9 cellular contexts compared by ENCODE assay signal in genomic region chr9:121652037-121652837, GRCh38. TPM values are rescaled to one million over a fixed set of nuclear protein-coding genes. Genes with fewer than 3 reads are reported as not detected.
DNase-seq lines count a peak whose midpoint lies in the region; ATAC-seq and TF ChIP-seq lines count a peak whose summit lies in the region.
"Had no signal": no experiment of that assay in that cellular context is flagged by ENCODE, and none has a peak within 500 bp of the region (broad histone marks: within the 10 kb centered on the region; RNA-seq: fewer than 3 reads in every experiment).

No MANE protein-coding gene starts in this region.

- no peak overlapping the region for H3K27ac Mint-ChIP-seq in stimulated activated memory B cell treated with anti-CD40 and anti-IgM and Interleukin-4, amounts not matched to agents 10 μg/mL and 1 μg/mL and 100 μg/mL, for 72 hours

- no peak overlapping the region; the same call in 1 of the 2 replicates for H2BK120ac ChIP-seq in IMR-90 (ENCODE audit: low read depth, low read length)

- no peak overlapping the region for H2BK15ac ChIP-seq in IMR-90 (ENCODE audit: low read depth, low read length)

- peaks cover 3% of the 10 kb centered on the region for H3K9me1 ChIP-seq in IMR-90 (ENCODE audit: insufficient read depth, low read length)

- H3K9ac ChIP-seq in IMR-90 (ENCODE audit: low read depth, low read length) = peak overlapping the region; percentile 40

- H3K9me3 Mint-ChIP-seq in stimulated activated memory B cell treated with anti-CD40 and anti-IgM and Interleukin-4, amounts not matched to agents 10 μg/mL and 1 μg/mL and 100 μg/mL, for 72 hours = no peaks in the 10 kb centered on the region

- peak overlapping the region; percentile 31 for H3K23ac ChIP-seq in IMR-90 (ENCODE audit: low read depth, low read length)

- peak overlapping the region; percentile 47; the same call in 1 of the 2 replicates for H3K4ac ChIP-seq in IMR-90 (ENCODE audit: low read depth, low read length)

- CTCF ChIA-PET in IMR-90 (lab: Yijun Ruan, JAX) = no interaction called here

- no peak for TF ChIP-seq RAD21 in IMR-90 (IDR thresholded peaks at IDR 0.05; ENCODE audit: low read length)

- in situ Hi-C loops in IMR-90 (cut with MboI; ENCODE audit: low sequenced_read_pairs) = no loop called here

- peaks cover 80% of the 10 kb centered on the region for H3K27me3 Mint-ChIP-seq in stimulated activated memory B cell treated with anti-CD40 and anti-IgM and Interleukin-4, amounts not matched to agents 10 μg/mL and 1 μg/mL and 100 μg/mL, for 72 hours

- no peaks in the 10 kb centered on the region for H3K9me3 ChIP-seq in IMR-90 (ENCODE audit: control insufficient read depth, insufficient read depth, low read length)
- H3K9me3 ChIP-seq in iPS-18c (ENCODE audit: control insufficient read depth, insufficient read depth, low read length) = peaks cover 3% of the 10 kb centered on the region

- dilution Hi-C loops in IMR-90 (cut with HindIII; ENCODE audit: low sequenced_read_pairs, unreplicated experiment) = no loop called here

- H3K36me3 Mint-ChIP-seq in stimulated activated memory B cell treated with anti-CD40 and anti-IgM and Interleukin-4, amounts not matched to agents 10 μg/mL and 1 μg/mL and 100 μg/mL, for 72 hours = no peaks in the 10 kb centered on the region

- BruUV-seq in IMR-90 (replicated peaks; lab: Mats Ljungman, UMichigan) = no TSS peak

- H3K27me3 ChIP-seq in IMR-90 (ENCODE audit: control insufficient read depth, insufficient read depth, low read length) = peaks cover 13% of the 10 kb centered on the region

- H3K4me2 ChIP-seq in IMR-90 (ENCODE audit: low read depth, low read length) = peak overlapping the region; percentile 78

- H2BK20ac ChIP-seq in IMR-90 (ENCODE audit: low read depth, low read length) = 0 out of 2 replicates have a peak overlapping the region, but pooled peaks have one; percentile 20

- H3K79me1 ChIP-seq in IMR-90 (ENCODE audit: low read depth in 1 of 2, low read length in 2 of 2) = peaks cover 0 to 14% of the 10 kb centered on the region in 2 experiments; a peak in 1 of 4 replicates

- intact Hi-C loops in IMR-90 (cut with micrococcal nuclease) = loop anchor here (5.0 kb wide), 1 partner anchor 215 kb away; no protein-coding TSS in a partner anchor
- intact Hi-C loops in sciatic nerve (cut with DNase I) = no loop called here

- no peak overlapping the region for H4K91ac ChIP-seq in IMR-90 (ENCODE audit: insufficient read depth, low read depth, low read length)

- H2AK5ac ChIP-seq in IMR-90 (ENCODE audit: low read depth, low read length) = no peak overlapping the region

- H2AFZ ChIP-seq in IMR-90 (replicated peaks; ENCODE audit: low read length, poor library complexity) = peak overlapping the region; percentile 60

- ATAC-seq in IMR-90 (ENCODE audit: low read depth) = peak; percentile 19; the same call in 1 of the 2 replicates
- no peak for ATAC-seq in stimulated activated memory B cell treated with anti-CD40 and anti-IgM and Interleukin-4, amounts not matched to agents 10 μg/mL and 1 μg/mL and 100 μg/mL, for 72 hours
- no peak for ATAC-seq in HG02840 (IDR thresholded peaks at IDR 0.05; ENCODE audit: low FRiP score, unreplicated experiment)
- no peak for ATAC-seq in sciatic nerve

- H4K20me1 ChIP-seq in IMR-90 (ENCODE audit: insufficient read depth, low read length) = peaks cover 25% of the 10 kb centered on the region

- TF ChIP-seq CTCF in IMR-90 (conservative IDR thresholded peaks at IDR 0.05; ENCODE audit: low read depth, low read length) = no peak

- peak overlapping the region; percentile 42 for H2AK9ac ChIP-seq in IMR-90 (replicated peaks; ENCODE audit: low read depth, low read length, poor library complexity)

- no peak overlapping the region for H3K56ac ChIP-seq in IMR-90 (ENCODE audit: extremely low read depth, insufficient read depth, low read length)

- H3K4me3 ChIP-seq in IMR-90 (ENCODE audit: insufficient read depth, low read depth, low read length) (peak overlapping the region; percentile 34), iPS-18c (ENCODE audit: insufficient read depth, low read depth, low read length) (peak overlapping the region; percentile 50)

- peak overlapping the region; percentile 66 for H3K4me3 Mint-ChIP-seq in stimulated activated memory B cell treated with anti-CD40 and anti-IgM and Interleukin-4, amounts not matched to agents 10 μg/mL and 1 μg/mL and 100 μg/mL, for 72 hours

- POLR2A ChIA-PET in IMR-90 (lab: Charles Lee; ENCODE audit: unreplicated experiment) = no interaction called here

- peak overlapping the region in 1 of 2 experiments; percentile 23; a peak in 1 of 4 replicates for H4K8ac ChIP-seq in IMR-90 (ENCODE audit: low read depth in 2 of 2, low read length in 2 of 2)

- H4K5ac ChIP-seq in IMR-90 (ENCODE audit: low read depth, low read length) = no peak overlapping the region

- H3K18ac ChIP-seq in IMR-90 (ENCODE audit: low read depth, low read length) = no peak overlapping the region; the same call in 1 of the 2 replicates

- TF ChIP-seq POLR2A in IMR-90 (IDR thresholded peaks at IDR 0.05; ENCODE audit: low read depth, low read length) = no peak

- peaks cover 9% of the 10 kb centered on the region; the same call in 1 of the 2 replicates for H3K4me1 ChIP-seq in IMR-90 (ENCODE audit: control insufficient read depth, insufficient read depth, low read length)

- 7% methylated on average over 3 of the region's 29 CpGs; no CpG with 5 or more reads in 1 of the 2 experiments for WGBS in IMR-90 (ENCODE audit: extremely low coverage in 2 of 2, insufficient read length in 1 of 2), 2 experiments
- 3 to 4% (median 3%) methylated on average over 27 to 29 of the region's 29 CpGs for WGBS in adipose tissue, 3 donors

- H2BK5ac ChIP-seq in IMR-90 (ENCODE audit: low read depth, low read length, poor library complexity, severe bottlenecking) = no peak overlapping the region

- H3K36me3 ChIP-seq in IMR-90 (ENCODE audit: control insufficient read depth, insufficient read depth, low read length) = peaks cover 3% of the 10 kb centered on the region; the same call in 1 of the 2 replicates

- DNase-seq in IMR-90 = no peak
- DNase-seq in sciatic nerve (ENCODE audit: low spot score) = no peak
- no peak for DNase-seq in midbrain (lab: John Stamatoyannopoulos, UW)
- no peak for DNase-seq in NK-92 treated with Interleukin-12 subunit alpha and Interleukin-12 subunit beta, amount 100 ng/mL, for 24 hours (lab: John Stamatoyannopoulos, UW)
- DNase-seq: activated CD8-positive, alpha-beta memory T cell treated with anti-CD3 and anti-CD28 coated beads, Interleukin-2, amount 50 U/mL, for 48 hours had no signal

- no peak overlapping the region; the same call in 1 of the 2 replicates for H3K27ac ChIP-seq in IMR-90 (ENCODE audit: insufficient read depth, low read length)
- peak overlapping the region; percentile 58 for H3K27ac ChIP-seq in adipose tissue (ENCODE audit: low read depth, low read length)

- H3K14ac ChIP-seq in IMR-90 (replicated peaks; ENCODE audit: low read depth, low read length) = peak overlapping the region; percentile 78

- H3K4me1 Mint-ChIP-seq in stimulated activated memory B cell treated with anti-CD40 and anti-IgM and Interleukin-4, amounts not matched to agents 10 μg/mL and 1 μg/mL and 100 μg/mL, for 72 hours = peaks cover 19% of the 10 kb centered on the region

TF ChIP-seq in IMR-90, 13 proteins besides CTCF, POLR2A, EP300 and RAD21:
- TF ChIP-seq BHLHE40 (IDR thresholded peaks at IDR 0.05; ENCODE audit: low read depth, low read length) (no peak), RFX5 (IDR thresholded peaks at IDR 0.05; ENCODE audit: low read depth, low read length) (no peak), USF2 (IDR thresholded peaks at IDR 0.05; ENCODE audit: low read depth, low read length) (no peak), SMC3 (IDR thresholded peaks at IDR 0.05; ENCODE audit: low read depth, low read length) (no peak), MAZ (IDR thresholded peaks at IDR 0.05; ENCODE audit: borderline replicate concordance, low read depth, low read length) (no peak), ELK1 (IDR thresholded peaks at IDR 0.05; ENCODE audit: borderline replicate concordance, low read depth, low read length) (no peak), MXI1 (IDR thresholded peaks at IDR 0.05; ENCODE audit: borderline replicate concordance, low read depth, low read length) (no peak), NFE2L2 (IDR thresholded peaks at IDR 0.05; ENCODE audit: low read depth, low read length) (no peak), CHD1 (IDR thresholded peaks at IDR 0.05; ENCODE audit: low read depth, low read length) (no peak), RCOR1 (IDR thresholded peaks at IDR 0.05; ENCODE audit: insufficient replicate concordance, low read length) (no peak), MAFK (IDR thresholded peaks at IDR 0.05; ENCODE audit: low read depth, low read length) (no peak), CEBPB (IDR thresholded peaks at IDR 0.05; ENCODE audit: low read depth, low read length) (no peak), FOS (IDR thresholded peaks at IDR 0.05; ENCODE audit: low read depth, low read length) (no peak)

RNA-seq across cellular contexts. Expression of gene DAB2IP, which starts 0.8 kb away (rescaled TPM):
- total RNA-seq in IMR-90 (2012; rRNA removed) (5.6 and 6.1 TPM in 2 replicates), sciatic nerve (70.7 TPM)
- polyA plus RNA-seq in IMR-90 (2012; rRNA removed) (17.2 and 20.4 TPM in 2 replicates), adipose tissue (10 to 100 TPM in 2 of 3 donors, 1 to 10 TPM in 1; 9.7 to 29.9 (median 20.6) TPM)
- 12.2 and 16.5 TPM in 2 replicates for polyA plus RNA-seq in IMR-90 (2012; cell fraction: cytosol; rRNA removed)
- polyA plus RNA-seq in IMR-90 (2012; cell fraction: nucleus; rRNA removed; ENCODE audit: low replicate concordance) = 27.8 and 42.5 TPM in 2 replicates

Comparison
In these comparisons a context has a peak if more than half of its experiments do, and no peak if none do; other contexts are left out.
1. RNA of gene DAB2IP, which starts 0.8 kb away (total RNA-seq): 70.7 TPM in sciatic nerve (single experiment); 5.6 to 6.1 TPM in IMR-90; every median in the first group is over 10 times any median in the second.